24 cellular contexts compared by ENCODE assay signal in genomic region chr14:76686646-76687045, GRCh38.
"Had no signal": no experiment of that assay in that cellular context is flagged by ENCODE, and none has a peak within 500 bp of the region (broad histone marks: within the 10 kb centered on the region; RNA-seq: fewer than 3 reads in every experiment).

No MANE protein-coding gene starts in this region.

- H3K4me1 Mint-ChIP-seq: endodermal cell had no signal

- H3K36me3 ChIP-seq: colonic mucosa, esophagus muscularis mucosa, esophagus squamous epithelium, gastrocnemius medialis, gastroesophageal sphincter, heart left ventricle, heart right ventricle had no signal

- H3K4me1 ChIP-seq: colonic mucosa, esophagus muscularis mucosa, esophagus squamous epithelium, foreskin keratinocyte, gastrocnemius medialis, gastroesophageal sphincter, heart left ventricle, heart right ventricle had no signal

- H3K27ac Mint-ChIP-seq: dendritic cell treated with granulocyte-macrophage colony-stimulating factor and Interleukin-4, amounts not matched to agents 40 ng/mL and 50 ng/mL, for 4 days; effector memory CD8-positive, alpha-beta T cell; endodermal cell had no signal

- H3K27ac ChIP-seq: colonic mucosa, coronary artery, dorsolateral prefrontal cortex, epithelial cell of prostate, esophagus muscularis mucosa, esophagus squamous epithelium, foreskin keratinocyte, gastrocnemius medialis, gastroesophageal sphincter, heart left ventricle, heart right ventricle had no signal

- H3K9me3 Mint-ChIP-seq: effector memory CD8-positive, alpha-beta T cell had no signal

- H3K9me3 ChIP-seq: colonic mucosa had no signal

- ATAC-seq: effector memory CD8-positive, alpha-beta T cell; esophagus mucosa; foreskin keratinocyte; gastrocnemius medialis; gastroesophageal sphincter; heart left ventricle; heart right ventricle had no signal

- H3K4me3 ChIP-seq: colonic mucosa, coronary artery, dorsolateral prefrontal cortex, esophagus muscularis mucosa, esophagus squamous epithelium, gastrocnemius medialis, gastroesophageal sphincter, heart left ventricle, heart right ventricle had no signal

- DNase-seq: colonic mucosa; cortex of kidney; dermis blood vessel endothelial cell; dorsolateral prefrontal cortex; effector CD4-positive, alpha-beta T cell; effector memory CD4-positive, alpha-beta T cell; effector memory CD8-positive, alpha-beta T cell; endodermal cell; erythroblast; esophagus squamous epithelium; foreskin fibroblast; foreskin keratinocyte; foreskin melanocyte; gastrocnemius medialis; glutamatergic neuron; head of caudate nucleus; heart left ventricle; heart right ventricle had no signal

- H3K27me3 ChIP-seq: colonic mucosa, dorsolateral prefrontal cortex, esophagus muscularis mucosa, esophagus squamous epithelium, foreskin keratinocyte, gastrocnemius medialis, gastroesophageal sphincter, heart left ventricle, heart right ventricle had no signal

- H3K4me3 Mint-ChIP-seq: dendritic cell treated with granulocyte-macrophage colony-stimulating factor and Interleukin-4, amounts not matched to agents 40 ng/mL and 50 ng/mL, for 4 days; effector memory CD8-positive, alpha-beta T cell; endodermal cell had no signal
